ENCODE assay signal across 25 cellular contexts in the genomic region with DNA sequence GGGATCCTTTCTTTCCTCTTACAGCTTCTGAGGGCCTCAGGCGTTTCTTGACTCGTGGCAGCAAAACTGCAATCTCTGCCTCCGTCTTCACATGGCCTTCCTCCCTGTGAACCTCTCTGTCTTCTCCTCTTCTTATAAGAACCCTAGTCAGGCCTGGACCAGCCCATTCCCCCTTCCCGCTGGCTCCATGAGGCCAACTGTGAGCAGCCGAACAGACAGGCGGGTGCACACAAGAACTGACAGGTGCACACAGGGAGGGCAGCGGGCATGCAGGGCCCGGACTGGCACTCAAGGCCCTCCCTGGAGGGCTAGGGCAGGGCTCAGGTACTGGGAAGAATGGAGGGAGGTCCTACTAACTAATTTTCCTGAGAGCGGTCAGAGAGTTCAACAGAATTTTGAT.
DNase-seq lines count a peak whose midpoint lies in the region; ATAC-seq, FAIRE-seq and TF ChIP-seq lines count a peak whose summit lies in the region.
"Had no signal": no experiment of that assay in that cellular context is flagged by ENCODE, and none has a peak within 500 bp of the region (broad histone marks: within the 10 kb centered on the region; RNA-seq: fewer than 3 reads in every experiment).

No MANE protein-coding gene starts in this region.

- H3K36me3 Mint-ChIP-seq in osteocyte (ENCODE audit: unreplicated experiment): no peaks in the 10 kb centered on the region
- no peaks in the 10 kb centered on the region for H3K36me3 Mint-ChIP-seq in activated T-helper 17 cell treated with anti-CD3 and anti-CD28 coated beads, Interleukin-2, amount 50 U/mL, for 72 hours (ENCODE audit: low read depth)
- H3K36me3 Mint-ChIP-seq: CD4-positive, alpha-beta memory T cell; CD4-positive, CD25-positive, alpha-beta regulatory T cell; CD8-positive, alpha-beta memory T cell had no signal

- TF ChIP-seq CTCF in esophagus muscularis mucosa (IDR thresholded peaks at IDR 0.05): no peak
- TF ChIP-seq CTCF in kidney (IDR thresholded peaks at IDR 0.05; ENCODE audit: borderline replicate concordance, extremely low read depth, insufficient read depth): no peak
- TF ChIP-seq CTCF in osteocyte (IDR thresholded peaks at IDR 0.05): no peak

- TF ChIP-seq EP300 in esophagus muscularis mucosa (IDR thresholded peaks at IDR 0.05): no peak

- peaks cover 0 to 19% (median 10%) of the 10 kb centered on the region in 4 donors for H3K9me3 ChIP-seq in esophagus muscularis mucosa
- H3K9me3 ChIP-seq in kidney (ENCODE audit: control insufficient read depth in 1 of 2, low read length in 2 of 2): peaks cover 0 to 6% of the 10 kb centered on the region in 2 donors

- no peak overlapping the region for H3K27ac Mint-ChIP-seq in osteocyte (ENCODE audit: unreplicated experiment)
- H3K27ac Mint-ChIP-seq in activated T-helper 17 cell treated with anti-CD3 and anti-CD28 coated beads, Interleukin-2, amount 50 U/mL, for 72 hours: no peak overlapping the region
- H3K27ac Mint-ChIP-seq: B cell; CD4-positive, alpha-beta memory T cell; CD4-positive, CD25-positive, alpha-beta regulatory T cell; CD8-positive, alpha-beta memory T cell had no signal

- no peaks in the 10 kb centered on the region for H3K9me3 Mint-ChIP-seq in osteocyte (ENCODE audit: unreplicated experiment)
- no peaks in the 10 kb centered on the region for H3K9me3 Mint-ChIP-seq in activated T-helper 17 cell treated with anti-CD3 and anti-CD28 coated beads, Interleukin-2, amount 50 U/mL, for 72 hours

- no peak for ATAC-seq in activated T-helper 17 cell treated with anti-CD3 and anti-CD28 coated beads, Interleukin-2, amount 50 U/mL, for 72 hours (replicated peaks)
- ATAC-seq: A549, GM12878 had no signal

- H3K27ac ChIP-seq in esophagus muscularis mucosa (replicated peaks in 1 of 4) (no peak overlapping the region), kidney (ENCODE audit: low read depth in 2 of 2, low read length in 2 of 2) (no peak overlapping the region)
- H3K27ac ChIP-seq: 22Rv1; A549; BLaER1 treated with 17β-estradiol and CSF1 and Interleukin-3, amounts not matched to agents 10 nM and 100 nM; C4-2B had no signal

- no peaks in the 10 kb centered on the region for H3K4me1 Mint-ChIP-seq in osteocyte (ENCODE audit: unreplicated experiment)
- no peaks in the 10 kb centered on the region for H3K4me1 Mint-ChIP-seq in activated T-helper 17 cell treated with anti-CD3 and anti-CD28 coated beads, Interleukin-2, amount 50 U/mL, for 72 hours
- H3K4me1 Mint-ChIP-seq: B cell; CD4-positive, alpha-beta memory T cell; CD4-positive, CD25-positive, alpha-beta regulatory T cell; CD8-positive, alpha-beta memory T cell had no signal

- FAIRE-seq in kidney (lab: Jason Lieb, UNC): no peak
- FAIRE-seq: A549, GM12878, GM12892, GM18507 had no signal

- H3K36me3 ChIP-seq in esophagus muscularis mucosa (no peaks in the 10 kb centered on the region), kidney (ENCODE audit: control insufficient read depth in 1 of 2, insufficient read depth in 2 of 2, low read length in 2 of 2) (no peaks in the 10 kb centered on the region)
- H3K36me3 ChIP-seq: BLaER1 treated with 17β-estradiol and CSF1 and Interleukin-3, amounts not matched to agents 10 nM and 100 nM had no signal

- peak; percentile 90 for DNase-seq in esophagus muscularis mucosa (ENCODE audit: extremely low spot score)
- DNase-seq in kidney: peak; percentile 58
- peak; percentile 75 for DNase-seq in osteocyte (ENCODE audit: extremely low spot score, unreplicated experiment)
- no peak for DNase-seq in CD1c-positive myeloid dendritic cell (ENCODE audit: extremely low spot score)
- DNase-seq: AML-193; CD4-positive, alpha-beta memory T cell; CD4-positive, CD25-positive, alpha-beta regulatory T cell; CD8-positive, alpha-beta memory T cell; COR-L47; DMS 273 treated with DMSO at 0.1 percent for 48 hours; DMS153; DMS53; DMS79; DND-41; EL; GDM1 had no signal

- no peak overlapping the region for H3K9ac ChIP-seq in kidney (ENCODE audit: low read length in 2 of 2)
- H3K9ac ChIP-seq: BLaER1 treated with 17β-estradiol and CSF1 and Interleukin-3, amounts not matched to agents 10 nM and 100 nM had no signal

- 89% methylated on average over 9 of the region's 9 CpGs for WGBS in esophagus muscularis mucosa

- intact Hi-C loops in esophagus muscularis mucosa (cut with DNase I): no loop called here
- intact Hi-C loops in kidney (cut with DNase I): no loop called here

- no peaks in the 10 kb centered on the region for H3K27me3 ChIP-seq in esophagus muscularis mucosa
- H3K27me3 ChIP-seq: BLaER1 treated with 17β-estradiol and CSF1 and Interleukin-3, amounts not matched to agents 10 nM and 100 nM had no signal

- H3K4me3 ChIP-seq in esophagus muscularis mucosa (no peak overlapping the region), kidney (ENCODE audit: low read length in 2 of 2) (no peak overlapping the region)
- H3K4me3 ChIP-seq: A549; BLaER1 treated with 17β-estradiol and CSF1 and Interleukin-3, amounts not matched to agents 10 nM and 100 nM; GM12878 had no signal

- no peak overlapping the region for H3K4me3 Mint-ChIP-seq in osteocyte (ENCODE audit: unreplicated experiment)
- H3K4me3 Mint-ChIP-seq in activated T-helper 17 cell treated with anti-CD3 and anti-CD28 coated beads, Interleukin-2, amount 50 U/mL, for 72 hours: no peak overlapping the region
- H3K4me3 Mint-ChIP-seq: B cell; CD4-positive, alpha-beta memory T cell; CD4-positive, CD25-positive, alpha-beta regulatory T cell; CD8-positive, alpha-beta memory T cell had no signal

- H3K4me1 ChIP-seq in esophagus muscularis mucosa (no peaks in the 10 kb centered on the region), kidney (ENCODE audit: control insufficient read depth in 1 of 2, insufficient read depth in 1 of 2, low read depth in 1 of 2, low read length in 2 of 2) (no peaks in the 10 kb centered on the region)
- H3K4me1 ChIP-seq: A549 had no signal

- peaks cover 7% of the 10 kb centered on the region for H3K27me3 Mint-ChIP-seq in osteocyte (ENCODE audit: unreplicated experiment)
- no peaks in the 10 kb centered on the region for H3K27me3 Mint-ChIP-seq in activated T-helper 17 cell treated with anti-CD3 and anti-CD28 coated beads, Interleukin-2, amount 50 U/mL, for 72 hours
- H3K27me3 Mint-ChIP-seq: B cell; CD4-positive, CD25-positive, alpha-beta regulatory T cell had no signal

- no peak for TF ChIP-seq POLR2A in esophagus muscularis mucosa (IDR thresholded peaks at IDR 0.05; ENCODE audit: low read depth)
